20 cellular contexts compared by ENCODE assay signal in genomic region chr4:175806741-175807140, GRCh38. TPM values are rescaled to one million over a fixed set of nuclear protein-coding genes. Genes with fewer than 3 reads are reported as not detected.
DNase-seq lines count a peak whose midpoint lies in the region; ATAC-seq and TF ChIP-seq lines count a peak whose summit lies in the region.
"Had no signal": no experiment of that assay in that cellular context is flagged by ENCODE, and none has a peak within 500 bp of the region (broad histone marks: within the 10 kb centered on the region; RNA-seq: fewer than 3 reads in every experiment).

No MANE protein-coding gene starts in this region.

- peak; percentile 4 for TF ChIP-seq CTCF in GM12864 (IDR thresholded peaks at IDR 0.05; ENCODE audit: low read depth, low read length, missing control alignments)
- 0 out of 2 replicates have a peak, but pooled peaks have one; percentile 7 for TF ChIP-seq CTCF in OCI-LY3 (IDR thresholded peaks at IDR 0.05; ENCODE audit: low read depth, low read length)

- DNase-seq in COR-L47 (lab: John Stamatoyannopoulos, UW) (peak; percentile 39), GM12864 (ENCODE audit: low read depth) (no peak), cerebellum (ENCODE audit: low spot score) (peak; percentile 42), NCI-H1930 (lab: John Stamatoyannopoulos, UW) (no peak), AG20443 (ENCODE audit: low spot score) (no peak)
- DNase-seq in activated CD8-positive, alpha-beta memory T cell treated with anti-CD3 and anti-CD28 coated beads for 24 hours = no peak
- DNase-seq: BE2C, DMS79, MV-4-11, NCI-H1694, NCI-H2081 treated with DMSO at 0.1 percent for 48 hours, NCI-H2171 treated with DMSO at 0.1 percent for 48 hours, NCI-H774, SHP77 treated with DMSO at 0.1 percent for 48 hours, SK-N-SH, T-cell had no signal

- no peak overlapping the region for H3K9ac ChIP-seq in OCI-LY3 (ENCODE audit: low read length)
- H3K9ac ChIP-seq: SK-N-SH had no signal

- no peak overlapping the region for H3K4me2 ChIP-seq in OCI-LY3 (ENCODE audit: low read length)
- H3K4me2 ChIP-seq: A549, SK-N-SH had no signal

- no peak overlapping the region for H3K27ac ChIP-seq in OCI-LY3 (ENCODE audit: low read length)
- H3K27ac ChIP-seq: A549, RWPE1 had no signal

- no peaks in the 10 kb centered on the region for H3K4me1 ChIP-seq in OCI-LY3 (ENCODE audit: low read length)
- H3K4me1 ChIP-seq: A549, BE2C had no signal

- H2AFZ ChIP-seq in OCI-LY3 (ENCODE audit: low read depth, low read length) = no peak overlapping the region

- H3K79me2 ChIP-seq in OCI-LY3 (ENCODE audit: low read length) = no peaks in the 10 kb centered on the region

- ATAC-seq in activated CD4-positive, CD25-positive, alpha-beta regulatory T cell treated with anti-CD3 and anti-CD28 coated beads, Interleukin-2, amount 50 U/mL, for 24 hours = no peak
- ATAC-seq: A549, T-cell had no signal

- no peaks in the 10 kb centered on the region for H3K36me3 ChIP-seq in OCI-LY3 (replicated peaks; ENCODE audit: low read depth, low read length)
- H3K36me3 ChIP-seq: BE2C had no signal

- no peaks in the 10 kb centered on the region for H3K9me3 ChIP-seq in OCI-LY3 (ENCODE audit: insufficient read depth, low read length)
- H3K9me3 ChIP-seq: A549, BE2C, SK-N-SH had no signal

- H4K20me1 ChIP-seq in OCI-LY3 (ENCODE audit: insufficient read depth, low read length) = no peaks in the 10 kb centered on the region

- H3K4me3 ChIP-seq in GM12864 (ENCODE audit: low read depth, low read length) (no peak overlapping the region), OCI-LY3 (ENCODE audit: low read length) (no peak overlapping the region)
- H3K4me3 ChIP-seq: A549 had no signal

- no peaks in the 10 kb centered on the region for H3K27me3 ChIP-seq in OCI-LY3 (ENCODE audit: low read depth, low read length)
- H3K27me3 ChIP-seq: BE2C had no signal

RNA-seq across cellular contexts. Expression of gene GPM6A, which starts 5.3 kb away (rescaled TPM):
- 923 TPM for total RNA-seq in cerebellum

Comparison
In these comparisons a context has a peak if more than half of its experiments do, and no peak if none do; other contexts are left out.
1. DNase-seq: peak in COR-L47 (single experiment) and cerebellum (single experiment); none in GM12864 (single experiment), activated CD8-positive, alpha-beta memory T cell treated with anti-CD3 and anti-CD28 coated beads for 24 hours (single experiment), NCI-H1930 (0 of 2) and AG20443 (single experiment).